ENCODE assay signal across 16 cellular contexts in genomic region chr6:54988576-54988975, GRCh38.
"Had no signal": no experiment of that assay in that cellular context is flagged by ENCODE, and none has a peak within 500 bp of the region (broad histone marks: within the 10 kb centered on the region; RNA-seq: fewer than 3 reads in every experiment).

No MANE protein-coding gene starts in this region.

- ATAC-seq: heart right ventricle; naive thymus-derived CD8-positive, alpha-beta T cell; psoas muscle; right cardiac atrium had no signal

- H3K4me1 ChIP-seq: heart right ventricle, psoas muscle, tibial nerve, uterus had no signal

- H3K9me3 ChIP-seq: uterus had no signal

- FAIRE-seq: endometrium, TTC549 had no signal

- H3K27ac ChIP-seq: heart right ventricle, psoas muscle, skin epidermis, tibial nerve, uterus had no signal

- DNase-seq: activated CD4-positive, alpha-beta T cell treated with anti-CD3 and anti-CD28 coated beads, Interleukin-2, amount 50 U/mL, for 4 hours; activated naive CD4-positive, alpha-beta T cell; activated naive CD8-positive, alpha-beta T cell treated with anti-CD3 and anti-CD28 coated beads for 36 hours; central memory CD4-positive, alpha-beta T cell; cortex of kidney; heart right ventricle; immature natural killer cell; kidney glomerular epithelial cell; naive thymus-derived CD8-positive, alpha-beta T cell; psoas muscle; right cardiac atrium; uterus had no signal

- H3K4me3 ChIP-seq: heart right ventricle, psoas muscle, skin epidermis, tibial nerve, uterus had no signal

- H3K36me3 ChIP-seq: heart right ventricle, tibial nerve, uterus had no signal

- H3K27me3 ChIP-seq: heart right ventricle, tibial nerve, uterus had no signal
